8 cellular contexts compared by ENCODE assay signal in genomic region chr18:26307161-26307773, GRCh38.
A peak's percentile ranks its signal among the peaks of the same experiment; 100 is the strongest.
DNase-seq lines count a peak whose midpoint lies in the region; ATAC-seq and TF ChIP-seq lines count a peak whose summit lies in the region.

No MANE protein-coding gene starts in this region.

- no peak overlapping the region for H3K27ac Mint-ChIP-seq in CD8-positive, alpha-beta T cell

- H3K27ac ChIP-seq in CD8-positive, alpha-beta T cell (ENCODE audit: low read depth, low read length): no peak overlapping the region
- no peak overlapping the region for H3K27ac ChIP-seq in mesendoderm (ENCODE audit: low read depth, low read length)
- H3K27ac ChIP-seq in aorta (ENCODE audit: low read depth in 1 of 2, low read length in 2 of 2): no peak overlapping the region

- no peaks in the 10 kb centered on the region for H3K9me3 ChIP-seq in CD8-positive, alpha-beta T cell (ENCODE audit: low read length)
- no peaks in the 10 kb centered on the region for H3K9me3 ChIP-seq in aorta (ENCODE audit: control insufficient read depth, low read length)

- no peak overlapping the region for H3K4me3 ChIP-seq in CD8-positive, alpha-beta T cell (ENCODE audit: low read depth, low read length)
- no peak overlapping the region for H3K4me3 ChIP-seq in mesendoderm (ENCODE audit: low read length)
- H3K4me3 ChIP-seq in aorta (ENCODE audit: low read length in 2 of 2): no peak overlapping the region

- H3K4ac ChIP-seq in mesendoderm (ENCODE audit: low read depth, low read length): no peak overlapping the region

- intact Hi-C loops in CD8-positive, alpha-beta T cell (cut with DNase I, micrococcal nuclease): no loop called here
- intact Hi-C loops in aorta (cut with DNase I): loop anchor here in 1 of 2 donors (10.0 kb wide), 2 partner anchors 238 to 348 kb away; partner anchors contain the start of gene KCTD1

- TF ChIP-seq CTCF in CD8-positive, alpha-beta T cell (IDR thresholded peaks at IDR 0.05): peak; percentile 42

- H3K36me3 ChIP-seq in CD8-positive, alpha-beta T cell (ENCODE audit: insufficient read depth, low read length): no peaks in the 10 kb centered on the region
- H3K36me3 ChIP-seq in mesendoderm (ENCODE audit: control insufficient read depth, insufficient read depth, low read length) (no peaks in the 10 kb centered on the region), aorta (ENCODE audit: control insufficient read depth in 1 of 2, insufficient read depth in 2 of 2, low read length in 1 of 2) (no peaks in the 10 kb centered on the region)

- no peak overlapping the region for H3K56ac ChIP-seq in mesendoderm (ENCODE audit: low read length)

- no peak overlapping the region for H3K4me3 Mint-ChIP-seq in CD8-positive, alpha-beta T cell

- no CpG with 5 or more reads among the region's 3 CpGs for WGBS in mesendoderm (ENCODE audit: extremely low coverage, insufficient coverage, low lambda C conversion rate)
- 44 to 47% methylated on average over 3 of the region's 3 CpGs for WGBS in aorta, 2 donors

- H3K9me3 Mint-ChIP-seq in CD8-positive, alpha-beta T cell: peaks cover 2% of the 10 kb centered on the region

- H3K27me3 Mint-ChIP-seq in CD8-positive, alpha-beta T cell (ENCODE audit: low read depth): no peaks in the 10 kb centered on the region

- ATAC-seq in CD8-positive, alpha-beta T cell: no peak
- ATAC-seq in GM18870 (IDR thresholded peaks at IDR 0.05; ENCODE audit: unreplicated experiment) (peak; percentile 70), aorta (ENCODE audit: low FRiP score) (no peak)

- no peak overlapping the region for H3K4me2 ChIP-seq in mesendoderm (ENCODE audit: low read length)

- no peaks in the 10 kb centered on the region for H3K27me3 ChIP-seq in CD8-positive, alpha-beta T cell (ENCODE audit: insufficient read depth, low read length)
- no peaks in the 10 kb centered on the region for H3K27me3 ChIP-seq in mesendoderm (ENCODE audit: insufficient read depth, low read length, poor library complexity)
- no peaks in the 10 kb centered on the region for H3K27me3 ChIP-seq in aorta (ENCODE audit: control insufficient read depth in 1 of 2, insufficient read depth in 2 of 2, low read length in 1 of 2)

- H2BK5ac ChIP-seq in mesendoderm (ENCODE audit: low read length): no peak overlapping the region

- CTCF ChIA-PET in CD8-positive, alpha-beta T cell (lab: Charles Lee): interaction anchor here (0.9 to 1.0 kb wide), 2 partner anchors 10 to 21 kb away, joined by 3 to 4 read pairs; no protein-coding TSS in a partner anchor

- no peak overlapping the region for H2AK5ac ChIP-seq in mesendoderm (ENCODE audit: low read length)

- H2BK120ac ChIP-seq in mesendoderm (ENCODE audit: low read depth, low read length): no peak overlapping the region

- H3K36me3 Mint-ChIP-seq in CD8-positive, alpha-beta T cell: peaks cover 15% of the 10 kb centered on the region

- no peaks in the 10 kb centered on the region for H3K4me1 Mint-ChIP-seq in CD8-positive, alpha-beta T cell (ENCODE audit: low read depth)

- H3K23ac ChIP-seq in mesendoderm (ENCODE audit: low read length): no peak overlapping the region

- H3K18ac ChIP-seq in mesendoderm (ENCODE audit: low read length): no peak overlapping the region

- H4K8ac ChIP-seq in mesendoderm (ENCODE audit: low read depth, low read length): no peak overlapping the region

- no peaks in the 10 kb centered on the region for H3K79me2 ChIP-seq in mesendoderm (ENCODE audit: control insufficient read depth, insufficient read depth, low read length)

- no peak overlapping the region for H2BK15ac ChIP-seq in mesendoderm (replicated peaks; ENCODE audit: low read depth)

- H3K79me1 ChIP-seq in mesendoderm (ENCODE audit: low read length): no peaks in the 10 kb centered on the region

- no peak overlapping the region for H3K9ac ChIP-seq in mesendoderm (ENCODE audit: low read length)

- no peak overlapping the region for H4K5ac ChIP-seq in mesendoderm (ENCODE audit: low read length)

- DNase-seq in CD8-positive, alpha-beta T cell: no peak
- DNase-seq in HT-29 (ENCODE audit: low spot score) (peak; percentile 64), NOMO-1 treated with dmso at 0.1 percent for 144 hours (lab: John Stamatoyannopoulos, UW; ENCODE audit: unreplicated experiment) (peak; percentile 0), dedifferentiated amniotic fluid mesenchymal stem cell (ENCODE audit: extremely low spot score) (peak; percentile 62), mesendoderm (peak; percentile 65), aorta (no peak)
- DNase-seq in activated CD4-positive, CD25-positive, alpha-beta regulatory T cell treated with anti-CD3 and anti-CD28 coated beads, Interleukin-2, amount 50 U/mL, for 72 hours: no peak

- POLR2A ChIA-PET in CD8-positive, alpha-beta T cell (lab: Charles Lee): no interaction called here

- H3K4me1 ChIP-seq in CD8-positive, alpha-beta T cell (ENCODE audit: insufficient read depth, low read length): no peaks in the 10 kb centered on the region
- no peaks in the 10 kb centered on the region for H3K4me1 ChIP-seq in mesendoderm (ENCODE audit: control insufficient read depth, low read depth, low read length)
- H3K4me1 ChIP-seq in aorta (ENCODE audit: control insufficient read depth in 1 of 2, insufficient read depth in 2 of 2, low read length in 2 of 2): no peaks in the 10 kb centered on the region

Comparison
In these comparisons a context has a peak if more than half of its experiments do, and no peak if none do; other contexts are left out.
1. DNase-seq: peak in HT-29 (single experiment), NOMO-1 treated with dmso at 0.1 percent for 144 hours (single experiment), dedifferentiated amniotic fluid mesenchymal stem cell (single experiment) and mesendoderm (single experiment); none in CD8-positive, alpha-beta T cell (0 of 7), aorta (0 of 2) and activated CD4-positive, CD25-positive, alpha-beta regulatory T cell treated with anti-CD3 and anti-CD28 coated beads, Interleukin-2, amount 50 U/mL, for 72 hours (single experiment).